In the genomic region with DNA sequence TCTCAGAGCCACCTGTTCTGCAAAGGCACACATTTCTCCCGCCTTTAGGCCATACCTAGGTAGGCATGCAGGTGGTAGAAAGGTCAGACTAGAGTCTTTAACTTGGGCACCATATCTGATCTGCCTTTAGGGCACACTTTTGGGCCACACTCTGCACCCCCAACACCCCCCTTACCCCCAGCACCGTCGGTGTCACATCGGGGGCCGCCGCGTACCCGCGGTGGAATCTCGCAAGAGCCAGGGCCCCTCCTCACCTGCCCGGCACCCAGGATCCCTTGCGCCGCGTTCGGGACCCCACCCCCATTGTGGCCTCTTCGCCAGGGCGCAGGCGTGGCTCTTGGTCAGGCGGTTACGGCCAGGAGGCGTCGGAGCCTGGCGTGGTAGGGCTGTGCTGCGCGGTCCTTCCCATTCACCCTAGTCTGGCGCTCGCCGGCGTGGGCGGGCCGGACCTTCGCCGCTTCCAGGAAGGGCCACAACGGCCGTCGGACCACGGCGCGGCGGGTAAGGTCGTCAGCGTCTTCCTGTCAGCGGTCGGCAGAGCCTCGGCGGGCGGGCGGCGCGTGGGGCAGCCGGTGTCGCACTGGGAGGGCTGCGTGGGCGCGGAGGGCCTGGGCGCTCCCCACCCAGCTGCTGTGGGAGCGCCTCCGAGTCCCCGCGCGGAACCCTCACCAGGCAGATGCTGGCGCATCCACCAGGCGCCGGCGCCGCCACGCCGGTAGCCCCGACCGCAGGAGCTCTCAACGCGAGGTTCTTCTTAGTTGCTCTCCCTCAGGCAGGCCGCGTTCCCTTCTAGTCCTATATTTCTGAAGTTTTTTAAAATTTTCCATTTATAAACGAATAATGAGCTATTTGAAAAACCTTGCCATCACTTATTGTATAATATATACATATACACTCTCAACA, we compare ENCODE assay signal across 9 cellular contexts. TPM values are rescaled to one million over a fixed set of nuclear protein-coding genes. Genes with fewer than 3 reads are reported as not detected.
A peak's percentile ranks its signal among the peaks of the same experiment; 100 is the strongest.
DNase-seq lines count a peak whose midpoint lies in the region; ATAC-seq and TF ChIP-seq lines count a peak whose summit lies in the region.
"Had no signal": no experiment of that assay in that cellular context is flagged by ENCODE, and none has a peak within 500 bp of the region (broad histone marks: within the 10 kb centered on the region; RNA-seq: fewer than 3 reads in every experiment).

A gene (plus strand): TSS at position 341 of the 903 bp plus-strand sequence. CDS start 23,028 bp downstream, outside the sequence.

- H3K4me3 Mint-ChIP-seq in CD14-positive monocyte: peak within 1 kb of the TSS; percentile 67 to 82

- peaks cover 0 to 3% of the 10 kb centered on the region in 2 donors for H3K36me3 Mint-ChIP-seq in CD14-positive monocyte

- WGBS in right lobe of liver (ENCODE audit: insufficient coverage, low coverage, low lambda C conversion rate, missing lambda C conversion rate): 5% methylated on average over 30 of the region's 75 CpGs

- H3K9ac ChIP-seq in duodenal mucosa (ENCODE audit: low read depth in 1 of 2, low read length in 2 of 2): peak within 1 kb of the TSS; percentile 33 to 47
- peak within 1 kb of the TSS in 1 of 2 donors; percentile 38 for H3K9ac ChIP-seq in stomach smooth muscle (ENCODE audit: low read length in 2 of 2)

- H3K9me3 ChIP-seq in duodenal mucosa (ENCODE audit: control insufficient read depth in 1 of 2, low read length in 2 of 2) (peaks cover 12 to 18% of the 10 kb centered on the region in 2 donors), right lobe of liver (peaks cover 0 to 4% (median 2%) of the 10 kb centered on the region in 4 donors), stomach smooth muscle (ENCODE audit: control insufficient read depth in 2 of 2, low read length in 2 of 2) (peaks cover 0 to 6% of the 10 kb centered on the region in 2 donors)

- H3K27me3 Mint-ChIP-seq in CD14-positive monocyte (ENCODE audit: low read depth in 3 of 3): peaks cover 6 to 10% (median 9%) of the 10 kb centered on the region in 3 donors

- no peaks in the 10 kb centered on the region for H3K36me3 ChIP-seq in duodenal mucosa (ENCODE audit: control insufficient read depth in 1 of 2, insufficient read depth in 2 of 2, low read length in 2 of 2)
- H3K36me3 ChIP-seq in right lobe of liver: no peaks in the 10 kb centered on the region
- H3K36me3 ChIP-seq in stomach smooth muscle (ENCODE audit: control insufficient read depth in 2 of 2, insufficient read depth in 2 of 2, low read length in 2 of 2): no peaks in the 10 kb centered on the region

- ATAC-seq in GM19025 (IDR thresholded peaks at IDR 0.05; ENCODE audit: low read depth, unreplicated experiment) (peak; percentile 61), SK-N-SH treated with all-trans-retinoic acid at 6 μM for 48 hours (peak; percentile 98), right lobe of liver (peak; percentile 98 to 100 (median 100)), HG03469 (IDR thresholded peaks at IDR 0.05; ENCODE audit: unreplicated experiment) (no peak)

- no peak within 1 kb of the TSS for H3K27ac ChIP-seq in duodenal mucosa (ENCODE audit: low read depth, low read length)
- H3K27ac ChIP-seq in right lobe of liver: peak within 1 kb of the TSS; percentile 54 to 64 (median 61)
- no peak within 1 kb of the TSS for H3K27ac ChIP-seq in stomach smooth muscle (ENCODE audit: low read length)

- peak; percentile 86 for TF ChIP-seq POLR2A in NB4 (IDR thresholded peaks at IDR 0.05; ENCODE audit: extremely low read depth, insufficient read length)
- TF ChIP-seq POLR2A in right lobe of liver (IDR thresholded peaks at IDR 0.05): peak; percentile 95

- H3K4me3 ChIP-seq in NB4 (ENCODE audit: low read depth, low read length) (peak within 1 kb of the TSS; percentile 72), duodenal mucosa (ENCODE audit: low read depth in 1 of 2, low read length in 2 of 2) (peak within 1 kb of the TSS; percentile 69 to 73), right lobe of liver (peak within 1 kb of the TSS; percentile 52 to 77 (median 61)), stomach smooth muscle (ENCODE audit: low read length in 2 of 2) (peak within 1 kb of the TSS; percentile 53 to 66)

- H3K27me3 ChIP-seq in duodenal mucosa (ENCODE audit: control insufficient read depth in 1 of 2, insufficient read depth in 2 of 2, low read length in 2 of 2): no peaks in the 10 kb centered on the region
- no peaks in the 10 kb centered on the region for H3K27me3 ChIP-seq in right lobe of liver
- peaks cover 0 to 5% of the 10 kb centered on the region in 2 donors for H3K27me3 ChIP-seq in stomach smooth muscle (ENCODE audit: control insufficient read depth in 1 of 2, insufficient read depth in 2 of 2, low read length in 2 of 2)

- intact Hi-C loops in CD14-positive monocyte (cut with micrococcal nuclease): no loop called here
- intact Hi-C loops in right lobe of liver (cut with DNase I): no loop called here

- no peak within 1 kb of the TSS for H3K27ac Mint-ChIP-seq in CD14-positive monocyte

- no peak for DNase-seq in CD14-positive monocyte (ENCODE audit: low spot score)
- DNase-seq in NB4 (ENCODE audit: low read depth): peak; percentile 92
- DNase-seq in right lobe of liver: peak; percentile 93 to 94 (median 94)

- peaks cover 6% of the 10 kb centered on the region for H3K4me1 Mint-ChIP-seq in CD14-positive monocyte

- TF ChIP-seq CTCF in CD14-positive monocyte (IDR thresholded peaks at IDR 0.05) (no peak), NB4 (IDR thresholded peaks at IDR 0.05; ENCODE audit: low read depth, low read length) (no peak), right lobe of liver (IDR thresholded peaks at IDR 0.05) (no peak)

- H3K4me1 ChIP-seq in duodenal mucosa (ENCODE audit: control insufficient read depth in 1 of 2, insufficient read depth in 2 of 2, low read length in 2 of 2) (peaks cover 0 to 5% of the 10 kb centered on the region in 2 donors), right lobe of liver (peaks cover 0 to 6% (median 0%) of the 10 kb centered on the region in 4 donors), stomach smooth muscle (ENCODE audit: control insufficient read depth, insufficient read depth, low read length) (no peaks in the 10 kb centered on the region)

- peaks cover 14 to 26% (median 22%) of the 10 kb centered on the region in 7 donors for H3K9me3 Mint-ChIP-seq in CD14-positive monocyte

TF ChIP-seq in SK-N-SH treated with all-trans-retinoic acid at 6 μM for 48 hours, 23 proteins besides CTCF, POLR2A, EP300 and RAD21:
- TF ChIP-seq ZC3H10 (CRISPR knock-in tag; IDR thresholded peaks at IDR 0.05) (0 out of 2 replicates have a peak, but pooled peaks have one; percentile 19), RARB (CRISPR knock-in tag; IDR thresholded peaks at IDR 0.05) (no peak)

RNA-seq across cellular contexts. Expression of the gene that starts here (rescaled TPM):
- polyA plus RNA-seq in CD14-positive monocyte: under 1 TPM in 1 of 2 donors, not detected in 1; 0.83 TPM
- 10 to 100 TPM in 3 of 6 experiments, 1 to 10 TPM in 3; 8.0 to 17.1 (median 9.7) TPM for total RNA-seq in right lobe of liver
- total RNA-seq: M059J had no signal

Comparison
In these comparisons a context has a peak if more than half of its experiments do, and no peak if none do; other contexts are left out.
1. H3K27ac ChIP-seq: peak in right lobe of liver (3 of 3); none in duodenal mucosa (single experiment) and stomach smooth muscle (single experiment).
2. Peak in every context shown above with its lines, with median percentiles within 50 percentile points of each other: H3K4me3 ChIP-seq.